1 cellular context compared by ENCODE assay signal in the genomic region with DNA sequence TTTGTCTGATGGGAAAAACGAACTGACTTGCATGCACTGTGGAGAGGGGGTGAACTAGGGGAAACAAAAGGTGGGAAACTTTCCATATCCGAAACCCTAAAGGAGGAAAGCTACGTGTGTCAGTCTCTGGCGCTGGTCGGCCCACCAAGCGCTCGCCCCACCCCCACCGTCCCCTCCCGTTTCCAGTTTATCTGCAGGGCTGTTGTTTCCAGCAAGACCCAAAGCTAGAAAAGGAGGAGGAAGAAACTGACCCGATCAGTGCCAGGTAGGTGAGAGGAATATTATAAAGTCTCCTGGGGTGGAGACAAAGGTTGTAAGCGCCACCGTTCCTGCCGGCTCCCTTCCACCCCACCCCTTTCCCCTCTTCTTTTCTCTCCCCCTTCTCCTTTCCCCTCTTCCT.
TF ChIP-seq lines count a peak whose summit lies in the region.

No MANE protein-coding gene starts in this region.

TF ChIP-seq in GM12878, 131 proteins besides CTCF, POLR2A, EP300 and RAD21:
- TF ChIP-seq BACH1 (IDR thresholded peaks at IDR 0.05; ENCODE audit: borderline replicate concordance) (no peak), ATF7 (IDR thresholded peaks at IDR 0.05; ENCODE audit: low read depth) (no peak), MTA2 (IDR thresholded peaks at IDR 0.05; ENCODE audit: low read depth) (no peak), TCF12 (IDR thresholded peaks at IDR 0.05; ENCODE audit: low read depth, low read length) (no peak), CEBPB (IDR thresholded peaks at IDR 0.05; ENCODE audit: borderline replicate concordance in 1 of 2, low read depth in 2 of 2, low read length in 2 of 2) (no peak), TAF1 (IDR thresholded peaks at IDR 0.05; ENCODE audit: borderline replicate concordance, low read depth, low read length) (no peak), ZBED1 (IDR thresholded peaks at IDR 0.05; ENCODE audit: borderline replicate concordance) (no peak), SMAD1 (IDR thresholded peaks at IDR 0.05; ENCODE audit: low read depth, partially characterized antibody) (no peak), RELA (IDR thresholded peaks at IDR 0.05; ENCODE audit: borderline replicate concordance, partially characterized antibody) (no peak), TCF7 (IDR thresholded peaks at IDR 0.05; ENCODE audit: borderline replicate concordance) (no peak), EZH2 (IDR thresholded peaks at IDR 0.05; ENCODE audit: borderline replicate concordance, control insufficient read depth, low read depth, low read length) (no peak)
- TF ChIP-seq, protein P1, sequence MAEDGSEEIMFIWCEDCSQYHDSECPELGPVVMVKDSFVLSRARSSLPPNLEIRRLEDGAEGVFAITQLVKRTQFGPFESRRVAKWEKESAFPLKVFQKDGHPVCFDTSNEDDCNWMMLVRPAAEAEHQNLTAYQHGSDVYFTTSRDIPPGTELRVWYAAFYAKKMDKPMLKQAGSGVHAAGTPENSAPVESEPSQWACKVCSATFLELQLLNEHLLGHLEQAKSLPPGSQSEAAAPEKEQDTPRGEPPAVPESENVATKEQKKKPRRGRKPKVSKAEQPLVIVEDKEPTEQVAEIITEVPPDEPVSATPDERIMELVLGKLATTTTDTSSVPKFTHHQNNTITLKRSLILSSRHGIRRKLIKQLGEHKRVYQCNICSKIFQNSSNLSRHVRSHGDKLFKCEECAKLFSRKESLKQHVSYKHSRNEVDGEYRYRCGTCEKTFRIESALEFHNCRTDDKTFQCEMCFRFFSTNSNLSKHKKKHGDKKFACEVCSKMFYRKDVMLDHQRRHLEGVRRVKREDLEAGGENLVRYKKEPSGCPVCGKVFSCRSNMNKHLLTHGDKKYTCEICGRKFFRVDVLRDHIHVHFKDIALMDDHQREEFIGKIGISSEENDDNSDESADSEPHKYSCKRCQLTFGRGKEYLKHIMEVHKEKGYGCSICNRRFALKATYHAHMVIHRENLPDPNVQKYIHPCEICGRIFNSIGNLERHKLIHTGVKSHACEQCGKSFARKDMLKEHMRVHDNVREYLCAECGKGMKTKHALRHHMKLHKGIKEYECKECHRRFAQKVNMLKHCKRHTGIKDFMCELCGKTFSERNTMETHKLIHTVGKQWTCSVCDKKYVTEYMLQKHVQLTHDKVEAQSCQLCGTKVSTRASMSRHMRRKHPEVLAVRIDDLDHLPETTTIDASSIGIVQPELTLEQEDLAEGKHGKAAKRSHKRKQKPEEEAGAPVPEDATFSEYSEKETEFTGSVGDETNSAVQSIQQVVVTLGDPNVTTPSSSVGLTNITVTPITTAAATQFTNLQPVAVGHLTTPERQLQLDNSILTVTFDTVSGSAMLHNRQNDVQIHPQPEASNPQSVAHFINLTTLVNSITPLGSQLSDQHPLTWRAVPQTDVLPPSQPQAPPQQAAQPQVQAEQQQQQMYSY (CRISPR knock-in tag; IDR thresholded peaks at IDR 0.05) = no peak
- TF ChIP-seq, protein P2, sequence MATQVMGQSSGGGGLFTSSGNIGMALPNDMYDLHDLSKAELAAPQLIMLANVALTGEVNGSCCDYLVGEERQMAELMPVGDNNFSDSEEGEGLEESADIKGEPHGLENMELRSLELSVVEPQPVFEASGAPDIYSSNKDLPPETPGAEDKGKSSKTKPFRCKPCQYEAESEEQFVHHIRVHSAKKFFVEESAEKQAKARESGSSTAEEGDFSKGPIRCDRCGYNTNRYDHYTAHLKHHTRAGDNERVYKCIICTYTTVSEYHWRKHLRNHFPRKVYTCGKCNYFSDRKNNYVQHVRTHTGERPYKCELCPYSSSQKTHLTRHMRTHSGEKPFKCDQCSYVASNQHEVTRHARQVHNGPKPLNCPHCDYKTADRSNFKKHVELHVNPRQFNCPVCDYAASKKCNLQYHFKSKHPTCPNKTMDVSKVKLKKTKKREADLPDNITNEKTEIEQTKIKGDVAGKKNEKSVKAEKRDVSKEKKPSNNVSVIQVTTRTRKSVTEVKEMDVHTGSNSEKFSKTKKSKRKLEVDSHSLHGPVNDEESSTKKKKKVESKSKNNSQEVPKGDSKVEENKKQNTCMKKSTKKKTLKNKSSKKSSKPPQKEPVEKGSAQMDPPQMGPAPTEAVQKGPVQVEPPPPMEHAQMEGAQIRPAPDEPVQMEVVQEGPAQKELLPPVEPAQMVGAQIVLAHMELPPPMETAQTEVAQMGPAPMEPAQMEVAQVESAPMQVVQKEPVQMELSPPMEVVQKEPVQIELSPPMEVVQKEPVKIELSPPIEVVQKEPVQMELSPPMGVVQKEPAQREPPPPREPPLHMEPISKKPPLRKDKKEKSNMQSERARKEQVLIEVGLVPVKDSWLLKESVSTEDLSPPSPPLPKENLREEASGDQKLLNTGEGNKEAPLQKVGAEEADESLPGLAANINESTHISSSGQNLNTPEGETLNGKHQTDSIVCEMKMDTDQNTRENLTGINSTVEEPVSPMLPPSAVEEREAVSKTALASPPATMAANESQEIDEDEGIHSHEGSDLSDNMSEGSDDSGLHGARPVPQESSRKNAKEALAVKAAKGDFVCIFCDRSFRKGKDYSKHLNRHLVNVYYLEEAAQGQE (IDR thresholded peaks at IDR 0.05; ENCODE audit: low read depth, low read length) = no peak
- TF ChIP-seq, protein P3, sequence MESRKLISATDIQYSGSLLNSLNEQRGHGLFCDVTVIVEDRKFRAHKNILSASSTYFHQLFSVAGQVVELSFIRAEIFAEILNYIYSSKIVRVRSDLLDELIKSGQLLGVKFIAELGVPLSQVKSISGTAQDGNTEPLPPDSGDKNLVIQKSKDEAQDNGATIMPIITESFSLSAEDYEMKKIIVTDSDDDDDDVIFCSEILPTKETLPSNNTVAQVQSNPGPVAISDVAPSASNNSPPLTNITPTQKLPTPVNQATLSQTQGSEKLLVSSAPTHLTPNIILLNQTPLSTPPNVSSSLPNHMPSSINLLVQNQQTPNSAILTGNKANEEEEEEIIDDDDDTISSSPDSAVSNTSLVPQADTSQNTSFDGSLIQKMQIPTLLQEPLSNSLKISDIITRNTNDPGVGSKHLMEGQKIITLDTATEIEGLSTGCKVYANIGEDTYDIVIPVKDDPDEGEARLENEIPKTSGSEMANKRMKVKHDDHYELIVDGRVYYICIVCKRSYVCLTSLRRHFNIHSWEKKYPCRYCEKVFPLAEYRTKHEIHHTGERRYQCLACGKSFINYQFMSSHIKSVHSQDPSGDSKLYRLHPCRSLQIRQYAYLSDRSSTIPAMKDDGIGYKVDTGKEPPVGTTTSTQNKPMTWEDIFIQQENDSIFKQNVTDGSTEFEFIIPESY (IDR thresholded peaks at IDR 0.05) = no peak
